Comparison of ENCODE assay signal across 9 cellular contexts in the genomic region with DNA sequence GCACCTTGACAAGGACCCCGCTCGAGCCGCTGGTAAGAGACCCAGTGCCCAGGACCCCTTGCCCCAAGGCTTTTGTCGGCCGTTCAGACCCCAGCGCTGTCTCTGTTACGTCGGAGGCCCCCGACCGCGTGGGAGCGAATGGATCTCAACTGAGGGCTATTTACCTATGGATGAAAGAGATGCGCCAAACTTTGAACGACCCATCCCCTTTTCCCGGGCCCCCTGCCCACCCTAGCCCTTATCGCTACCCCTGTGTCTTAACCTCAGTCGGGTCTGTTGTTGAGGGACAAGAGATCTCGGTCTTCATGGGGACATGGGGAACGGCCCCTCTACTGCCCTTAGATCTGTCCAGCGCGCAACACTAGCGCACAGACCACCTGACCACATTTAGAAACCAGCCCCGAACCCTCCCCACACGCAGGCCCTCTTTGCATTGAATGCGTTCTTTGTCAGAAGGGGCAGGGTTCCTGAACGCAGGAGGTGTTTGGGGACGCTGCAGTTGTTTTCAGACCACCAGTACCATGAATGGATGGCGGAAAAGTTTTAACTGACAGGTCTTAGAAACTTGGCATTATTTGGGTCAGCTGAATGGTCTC. TPM values are rescaled to one million over a fixed set of nuclear protein-coding genes. Genes with fewer than 3 reads are reported as not detected.
DNase-seq lines count a peak whose midpoint lies in the region; ATAC-seq, FAIRE-seq and TF ChIP-seq lines count a peak whose summit lies in the region.
"Had no signal": no experiment of that assay in that cellular context is flagged by ENCODE, and none has a peak within 500 bp of the region (broad histone marks: within the 10 kb centered on the region; RNA-seq: fewer than 3 reads in every experiment).

No MANE protein-coding gene starts in this region.

- no peaks in the 10 kb centered on the region for H3K9me3 ChIP-seq in SJSA1 (replicated peaks)

- TF ChIP-seq CTCF in GM06990 (IDR thresholded peaks at IDR 0.05; ENCODE audit: insufficient read depth, low read length, poor library complexity, severe bottlenecking) (no peak), fibroblast of pulmonary artery (IDR thresholded peaks at IDR 0.05; ENCODE audit: low read length, missing control alignments) (no peak)

- DNase-seq in GM06990 (ENCODE audit: extremely low read depth, insufficient read length) (peak; percentile 1), SJSA1 (ENCODE audit: low read depth in 1 of 2, low spot score in 2 of 2) (peak in 1 of 2 experiments; percentile 27), fibroblast of pulmonary artery (ENCODE audit: low read depth) (no peak), GM12892 (ENCODE audit: insufficient read length) (no peak), NCI-H524 (lab: John Stamatoyannopoulos, UW) (no peak), OCI-M1 (lab: John Stamatoyannopoulos, UW) (no peak)

- no peak for FAIRE-seq in GM12892 (lab: Jason Lieb, UNC)

- H3K4me3 ChIP-seq in GM06990 (replicated peaks; ENCODE audit: low read depth, low read length) (no peak overlapping the region; the same call in 1 of the 2 replicates), SJSA1 (peak overlapping the region; percentile 41), fibroblast of pulmonary artery (replicated peaks; ENCODE audit: low read depth, low read length) (peak overlapping the region; percentile 67), rectal smooth muscle tissue (ENCODE audit: low read length) (peak overlapping the region; percentile 66)

- H3K27me3 ChIP-seq in GM06990 (replicated peaks; ENCODE audit: control insufficient read depth, insufficient read depth, low read length) (no peaks in the 10 kb centered on the region), SJSA1 (replicated peaks) (no peaks in the 10 kb centered on the region), rectal smooth muscle tissue (ENCODE audit: control insufficient read depth, insufficient read depth, low read length) (no peaks in the 10 kb centered on the region)

- no peak for TF ChIP-seq POLR2A in GM12892 (IDR thresholded peaks at IDR 0.05; ENCODE audit: low read depth, low read length)

- peaks cover 12% of the 10 kb centered on the region for H3K4me1 ChIP-seq in SJSA1 (replicated peaks)
- no peaks in the 10 kb centered on the region for H3K4me1 ChIP-seq in rectal smooth muscle tissue (ENCODE audit: control insufficient read depth, insufficient read depth, low read length)

- H3K36me3 ChIP-seq in GM06990 (ENCODE audit: control insufficient read depth, insufficient read depth, low read length) (no peaks in the 10 kb centered on the region), SJSA1 (peaks cover 17% of the 10 kb centered on the region), rectal smooth muscle tissue (ENCODE audit: control insufficient read depth, insufficient read depth, low read length) (no peaks in the 10 kb centered on the region)

- H3K9ac ChIP-seq in rectal smooth muscle tissue (ENCODE audit: low read length), result peak overlapping the region; percentile 17

- ATAC-seq in HG03460 (IDR thresholded peaks at IDR 0.05; ENCODE audit: unreplicated experiment), result no peak

- no peak overlapping the region for H3K27ac ChIP-seq in SJSA1
- no peak overlapping the region for H3K27ac ChIP-seq in rectal smooth muscle tissue (ENCODE audit: low read depth, low read length)

RNA-seq across cellular contexts. Expression of gene ARL9, which starts 0.6 kb away (rescaled TPM):
- total RNA-seq in SJSA1 (2014; rRNA removed; shearing (Covaris generic)), result 2.5 and 3.1 TPM in 2 replicates
- polyA plus RNA-seq in GM12892 (2012; ENCODE audit: missing spikeins), result not detected
- total RNA-seq: LHCN-M2 had no signal

RNA-seq across cellular contexts. Expression of gene SRP72, which starts 38.8 kb away (rescaled TPM):
- total RNA-seq in SJSA1 (2014; rRNA removed; shearing (Covaris generic)), result 90.3 and 111 TPM in 2 replicates
- 88.2 TPM for polyA plus RNA-seq in GM12892 (2012; ENCODE audit: missing spikeins)
